ENCODE assay signal across 2 cellular contexts in genomic region chr10:72796538-72796937, GRCh38.
TF ChIP-seq lines count a peak whose summit lies in the region.

No MANE protein-coding gene starts in this region.

TF ChIP-seq in HepG2, 621 proteins besides CTCF, POLR2A, EP300 and RAD21 (continued from another document):
- 0 out of 2 replicates have a peak, but pooled peaks have one; percentile 17 for TF ChIP-seq ZNF121 (CRISPR knock-in tag; IDR thresholded peaks at IDR 0.05)

TF ChIP-seq in K562, 482 proteins besides CTCF, POLR2A, EP300 and RAD21 (continued from another document):
- TF ChIP-seq HOMEZ (CRISPR knock-in tag; IDR thresholded peaks at IDR 0.05): no peak
- no peak for TF ChIP-seq ZNF354B (CRISPR knock-in tag; IDR thresholded peaks at IDR 0.05)
